Comparison of ENCODE assay signal across 9 cellular contexts in genomic region chr13:45339399-45339798, GRCh38. TPM values are rescaled to one million over a fixed set of nuclear protein-coding genes. Genes with fewer than 3 reads are reported as not detected.
DNase-seq lines count a peak whose midpoint lies in the region; ATAC-seq, FAIRE-seq and TF ChIP-seq lines count a peak whose summit lies in the region.
"Had no signal": no experiment of that assay in that cellular context is flagged by ENCODE, and none has a peak within 500 bp of the region (broad histone marks: within the 10 kb centered on the region; RNA-seq: fewer than 3 reads in every experiment).

No MANE protein-coding gene starts in this region.

- no peak for FAIRE-seq in HTR-8/SVneo (lab: Jason Lieb, UNC)
- FAIRE-seq: TTC549 had no signal

- no peak for DNase-seq in left ventricle myocardium inferior
- DNase-seq in Right ventricle myocardium inferior (ENCODE audit: missing footprints): no peak
- DNase-seq in breast epithelium (ENCODE audit: low spot score in 2 of 2): no peak
- DNase-seq in NCI-H446 (lab: John Stamatoyannopoulos, UW): no peak
- no peak for DNase-seq in HTR-8/SVneo (ENCODE audit: insufficient read length, low spot score)
- DNase-seq in glomerular visceral epithelial cell (ENCODE audit: extremely low spot score): no peak

- TF ChIP-seq CTCF in left ventricle myocardium inferior (IDR thresholded peaks at IDR 0.05; ENCODE audit: borderline replicate concordance) (no peak), breast epithelium (IDR thresholded peaks at IDR 0.05) (no peak)

- intact Hi-C loops in left ventricle myocardium inferior (cut with micrococcal nuclease) (no loop called here), Right ventricle myocardium inferior (cut with DNase I) (no loop called here), breast epithelium (cut with DNase I; ENCODE audit: low total_unique reads) (no loop called here)

- ATAC-seq in Right ventricle myocardium inferior: no peak

- H3K4me1 ChIP-seq in left ventricle myocardium inferior (peaks cover 79% of the 10 kb centered on the region), breast epithelium (peaks cover 0 to 9% of the 10 kb centered on the region in 2 donors), mesodermal cell (ENCODE audit: control insufficient read depth, insufficient read depth, low read length, poor library complexity, severe bottlenecking) (peaks cover 27% of the 10 kb centered on the region), urinary bladder (ENCODE audit: insufficient read depth) (no peaks in the 10 kb centered on the region)

- H3K27ac ChIP-seq in left ventricle myocardium inferior (replicated peaks): peak overlapping the region; percentile 100
- peak overlapping the region in 1 of 2 donors; percentile 99 for H3K27ac ChIP-seq in breast epithelium
- H3K27ac ChIP-seq in mesodermal cell (ENCODE audit: low read depth, low read length, severe bottlenecking): no peak overlapping the region
- no peak overlapping the region for H3K27ac ChIP-seq in urinary bladder (ENCODE audit: low read depth)

- peaks cover 58% of the 10 kb centered on the region for H3K36me3 ChIP-seq in left ventricle myocardium inferior
- H3K36me3 ChIP-seq in breast epithelium: no peaks in the 10 kb centered on the region
- peaks cover 62% of the 10 kb centered on the region for H3K36me3 ChIP-seq in mesodermal cell (ENCODE audit: control insufficient read depth, insufficient read depth, low read length)
- H3K36me3 ChIP-seq in urinary bladder (ENCODE audit: insufficient read depth): peaks cover 5% of the 10 kb centered on the region

- H3K4me3 ChIP-seq in left ventricle myocardium inferior (peak overlapping the region; percentile 93), breast epithelium (peak overlapping the region; percentile 82 to 97 (median 88)), mesodermal cell (ENCODE audit: extremely low read depth, insufficient read depth, low read length, poor library complexity, severe bottlenecking) (peak overlapping the region; percentile 99), urinary bladder (ENCODE audit: low read depth, low read length) (peak overlapping the region; percentile 72)

- H3K9me3 ChIP-seq in left ventricle myocardium inferior (replicated peaks): no peaks in the 10 kb centered on the region
- H3K9me3 ChIP-seq in breast epithelium: no peaks in the 10 kb centered on the region
- H3K9me3 ChIP-seq in mesodermal cell (ENCODE audit: control insufficient read depth, low read length): no peaks in the 10 kb centered on the region

- TF ChIP-seq POLR2A in breast epithelium (IDR thresholded peaks at IDR 0.05): no peak

- H3K27me3 ChIP-seq in left ventricle myocardium inferior (ENCODE audit: low read depth) (no peaks in the 10 kb centered on the region), breast epithelium (no peaks in the 10 kb centered on the region)

RNA-seq across cellular contexts. Expression of gene TPT1, which starts 1.6 kb away (rescaled TPM):
- 4,332 TPM for total RNA-seq in left ventricle myocardium inferior
- total RNA-seq in Right ventricle myocardium inferior: 4,733 TPM
- 1,000 to 10,000 TPM; 3,213 to 3,932 (median 3,461) TPM for total RNA-seq in breast epithelium
- 2,622 TPM for polyA plus RNA-seq in mesodermal cell (2013, experiment 1 of 2)
- polyA plus RNA-seq in mesodermal cell (2013, experiment 2 of 2): 2,948 TPM
- 4,976 TPM for total RNA-seq in urinary bladder
- polyA plus RNA-seq in urinary bladder: 5,644 TPM
